In the genomic region with DNA sequence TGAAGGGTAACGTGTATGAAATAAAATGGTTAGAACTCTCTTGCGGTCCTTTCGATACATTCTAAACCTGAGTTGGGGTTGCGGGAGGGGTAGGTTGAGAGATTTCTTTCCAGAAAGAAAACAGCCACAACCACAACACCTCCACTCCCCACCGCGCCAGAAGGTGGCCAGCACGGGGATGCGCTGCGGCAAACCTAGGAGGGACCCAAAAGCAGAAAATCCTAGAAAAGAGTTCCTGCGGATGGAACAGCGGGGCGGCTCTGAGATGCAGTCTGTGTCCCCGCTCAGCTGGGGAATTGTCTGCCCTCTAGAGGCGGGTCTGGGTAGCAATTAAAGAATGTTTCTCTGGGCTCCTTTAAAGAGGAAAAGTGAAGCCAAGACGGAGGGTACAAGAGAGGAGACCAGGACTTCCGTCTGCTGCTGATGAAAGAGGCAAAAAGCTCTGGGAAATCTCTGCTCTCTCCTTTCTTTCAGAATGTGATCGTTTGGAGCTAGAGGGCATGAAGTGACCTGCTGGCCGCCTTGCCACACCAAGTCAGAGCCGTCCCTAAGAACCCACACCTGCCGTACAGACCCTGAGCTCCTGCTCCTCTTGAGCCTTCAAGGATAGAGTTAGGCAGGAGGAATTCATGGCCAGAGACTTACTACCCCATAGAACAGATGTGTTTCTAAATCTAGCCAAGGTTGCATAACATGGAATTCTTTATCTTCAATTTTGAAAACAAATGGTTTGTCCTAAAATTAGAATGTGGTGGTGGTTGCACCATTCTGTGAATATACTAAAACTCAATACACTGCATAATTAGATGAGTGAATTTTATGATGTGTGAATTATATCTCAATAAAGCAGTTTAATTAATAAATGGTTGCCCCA, we compare ENCODE assay signal across 8 cellular contexts. TPM values are rescaled to one million over a fixed set of nuclear protein-coding genes. Genes with fewer than 3 reads are reported as not detected.
DNase-seq lines count a peak whose midpoint lies in the region; ATAC-seq and TF ChIP-seq lines count a peak whose summit lies in the region.

No MANE protein-coding gene starts in this region.

- H3K9me3 Mint-ChIP-seq in T-helper 1 cell treated with Interleukin-12 subunit alpha and Interleukin-12 subunit beta and Interleukin-4 antibody, amounts not matched to agents 30 μg/mL and 1 μg/mL, for 36 hours = no peaks in the 10 kb centered on the region

- H3K4me1 ChIP-seq in Karpas-422 (ENCODE audit: low read length) (peaks cover 3% of the 10 kb centered on the region), ascending aorta (no peaks in the 10 kb centered on the region), iPS-18a (ENCODE audit: control insufficient read depth, low read depth, low read length) (no peaks in the 10 kb centered on the region)

- H3K9me3 ChIP-seq in Karpas-422 (ENCODE audit: low read length) (no peaks in the 10 kb centered on the region), ascending aorta (no peaks in the 10 kb centered on the region), iPS-18a (ENCODE audit: control insufficient read depth, low read depth, low read length) (no peaks in the 10 kb centered on the region)

- H3K27me3 ChIP-seq in Karpas-422 (ENCODE audit: low read length) (no peaks in the 10 kb centered on the region), ascending aorta (no peaks in the 10 kb centered on the region), iPS-18a (ENCODE audit: control insufficient read depth, insufficient read depth, low read length) (peaks cover 9% of the 10 kb centered on the region)

- peak; percentile 60 for DNase-seq in Daoy (ENCODE audit: low read depth)
- DNase-seq in Karpas-422 = peak; percentile 76
- DNase-seq in ascending aorta (ENCODE audit: low spot score in 2 of 2) = no peak
- peak; percentile 40 to 63 for DNase-seq in stimulated activated CD4-positive, alpha-beta T cell treated with anti-CD3 and anti-CD28 coated beads, Interleukin-12 subunit alpha, Interleukin-12 subunit beta, amount 100 ng/mL, for 24 hours (ENCODE audit: low read depth in 2 of 2)
- no peak for DNase-seq in occipital lobe (lab: John Stamatoyannopoulos, UW)

- peaks cover 2% of the 10 kb centered on the region for H3K36me3 Mint-ChIP-seq in T-helper 1 cell treated with Interleukin-12 subunit alpha and Interleukin-12 subunit beta and Interleukin-4 antibody, amounts not matched to agents 30 μg/mL and 1 μg/mL, for 36 hours (ENCODE audit: low read depth)

- H3K4me3 Mint-ChIP-seq in T-helper 1 cell treated with Interleukin-12 subunit alpha and Interleukin-12 subunit beta and Interleukin-4 antibody, amounts not matched to agents 30 μg/mL and 1 μg/mL, for 36 hours = peak overlapping the region; percentile 89

- no peak overlapping the region for H2AFZ ChIP-seq in Karpas-422 (ENCODE audit: low read length)

- H3K36me3 ChIP-seq in Karpas-422 (ENCODE audit: insufficient read depth, low read length) (no peaks in the 10 kb centered on the region), ascending aorta (no peaks in the 10 kb centered on the region), iPS-18a (ENCODE audit: control insufficient read depth, low read depth, low read length) (no peaks in the 10 kb centered on the region)

- H3K4me2 ChIP-seq in Karpas-422 (ENCODE audit: low read depth, low read length, poor library complexity, severe bottlenecking) = no peak overlapping the region

- H3K27me3 Mint-ChIP-seq in T-helper 1 cell treated with Interleukin-12 subunit alpha and Interleukin-12 subunit beta and Interleukin-4 antibody, amounts not matched to agents 30 μg/mL and 1 μg/mL, for 36 hours (ENCODE audit: low read depth) = peaks cover 36% of the 10 kb centered on the region

- H3K79me2 ChIP-seq in Karpas-422 (ENCODE audit: low read length) = no peaks in the 10 kb centered on the region

- H3K27ac ChIP-seq in Karpas-422 (ENCODE audit: low read length) (no peak overlapping the region), ascending aorta (no peak overlapping the region), iPS-18a (ENCODE audit: low read length) (no peak overlapping the region)

- TF ChIP-seq CTCF in ascending aorta (IDR thresholded peaks at IDR 0.05) = peak; percentile 48 to 83 (median 73)

- H3K4me3 ChIP-seq in Karpas-422 (ENCODE audit: low read length) = no peak overlapping the region
- peak overlapping the region in 1 of 2 donors; percentile 49 for H3K4me3 ChIP-seq in ascending aorta
- H3K4me3 ChIP-seq in iPS-18a (ENCODE audit: low read length) = peak overlapping the region; percentile 31

- peak; percentile 76 for ATAC-seq in GM21786 (IDR thresholded peaks at IDR 0.05; ENCODE audit: unreplicated experiment)

- intact Hi-C loops in ascending aorta (cut with DNase I) = loop anchor here (1.0 to 5.0 kb wide), 2 partner anchors 172 to 214 kb away; no protein-coding TSS in a partner anchor

- no peaks in the 10 kb centered on the region for H3K9me2 ChIP-seq in Karpas-422 (replicated peaks; ENCODE audit: insufficient read depth, low read length)

- peak overlapping the region; percentile 72 for H3K27ac Mint-ChIP-seq in T-helper 1 cell treated with Interleukin-12 subunit alpha and Interleukin-12 subunit beta and Interleukin-4 antibody, amounts not matched to agents 30 μg/mL and 1 μg/mL, for 36 hours

- H4K20me1 ChIP-seq in Karpas-422 (ENCODE audit: insufficient read depth, low read depth, low read length) = no peaks in the 10 kb centered on the region

- peaks cover 21% of the 10 kb centered on the region for H3K4me1 Mint-ChIP-seq in T-helper 1 cell treated with Interleukin-12 subunit alpha and Interleukin-12 subunit beta and Interleukin-4 antibody, amounts not matched to agents 30 μg/mL and 1 μg/mL, for 36 hours (ENCODE audit: low read depth)

- H3K9ac ChIP-seq in Karpas-422 (ENCODE audit: low read length) (no peak overlapping the region), iPS-18a (ENCODE audit: low read length) (no peak overlapping the region)

RNA-seq across cellular contexts. Expression of gene COA6, which starts 46.5 kb away (rescaled TPM):
- total RNA-seq in Daoy (2014; rRNA removed; shearing (Covaris generic)) = 50.3 and 131 TPM in 2 replicates
- total RNA-seq in Karpas-422 (2014; rRNA removed; shearing (Covaris generic); ENCODE audit: low replicate concordance) = 48.9 and 55.0 TPM in 2 replicates
- not detected for total RNA-seq in ascending aorta
- 13.7 TPM for total RNA-seq in occipital lobe

Comparison
In these comparisons a context has a peak if more than half of its experiments do, and no peak if none do; other contexts are left out.
1. DNase-seq: peak in Daoy (single experiment), Karpas-422 (single experiment) and stimulated activated CD4-positive, alpha-beta T cell treated with anti-CD3 and anti-CD28 coated beads, Interleukin-12 subunit alpha, Interleukin-12 subunit beta, amount 100 ng/mL, for 24 hours (2 of 2); none in ascending aorta (0 of 2) and occipital lobe (single experiment).
2. RNA of gene COA6, which starts 46.5 kb away (total RNA-seq): 50.3 to 131 TPM in Daoy, 48.9 to 55.0 TPM in Karpas-422 and 13.7 TPM in occipital lobe (single experiment); not detected in ascending aorta (single experiment); every median in the first group is over 10 times any median in the second.